Comparison of ENCODE assay signal across 32 cellular contexts in genomic region chr4:129143359-129143758, GRCh38.
"Had no signal": no experiment of that assay in that cellular context is flagged by ENCODE, and none has a peak within 500 bp of the region (broad histone marks: within the 10 kb centered on the region; RNA-seq: fewer than 3 reads in every experiment).

No MANE protein-coding gene starts in this region.

- H3K36me3 ChIP-seq: brain microvascular endothelial cell, esophagus muscularis mucosa had no signal

- H3K4me1 ChIP-seq: esophagus muscularis mucosa had no signal

- H3K27ac ChIP-seq: brain microvascular endothelial cell, coronary artery, dorsolateral prefrontal cortex, esophagus muscularis mucosa had no signal

- FAIRE-seq: astrocyte, bronchial epithelial cell, frontal cortex had no signal

- H3K4me3 ChIP-seq: coronary artery, dorsolateral prefrontal cortex, esophagus muscularis mucosa had no signal

- H3K27me3 Mint-ChIP-seq: activated naive CD4-positive, alpha-beta T cell treated with anti-CD3 and anti-CD28 coated beads, Interleukin-2, amount 10 ng/mL, durations not matched to agents 7 days and 5 days had no signal

- DNase-seq: activated CD4-positive, alpha-beta memory T cell treated with anti-CD3 and anti-CD28 coated beads, Interleukin-2, amount 10 ng/mL, durations not matched to agents 7 days and 5 days; activated CD4-positive, alpha-beta T cell treated with anti-CD3 and anti-CD28 coated beads for 36 hours; activated CD4-positive, alpha-beta T cell treated with anti-CD3 and anti-CD28 coated beads, Interleukin-2, amount 10 ng/mL, durations not matched to agents 7 days and 5 days; activated CD4-positive, alpha-beta T cell treated with anti-CD3 and anti-CD28 coated beads, Interleukin-2, amount 50 U/mL, for 4 hours; activated CD4-positive, CD25-positive, alpha-beta regulatory T cell; activated CD4-positive, CD25-positive, alpha-beta regulatory T cell treated with anti-CD3 and anti-CD28 coated beads, Interleukin-2, amount 50 U/mL, for 72 hours; activated CD8-positive, alpha-beta memory T cell treated with anti-CD3 and anti-CD28 coated beads, Interleukin-2, amount 50 U/mL, for 48 hours; activated gamma-delta T cell; activated naive CD4-positive, alpha-beta T cell; activated naive CD4-positive, alpha-beta T cell treated with anti-CD3 and anti-CD28 coated beads, Interleukin-2, amount 10 ng/mL, durations not matched to agents 7 days and 5 days; activated naive CD8-positive, alpha-beta T cell treated with anti-CD3 and anti-CD28 coated beads, Interleukin-2, amount 10 ng/mL, durations not matched to agents 7 days and 5 days; activated T-cell treated with anti-CD3 and anti-CD28 coated beads for 4 hours; activated T-cell treated with anti-CD3 and anti-CD28 coated beads, Interleukin-2, amount 50 U/mL, for 24 hours; activated T-cell treated with anti-CD3 and anti-CD28 coated beads, Interleukin-2, amount 50 U/mL, for 72 hours; amniotic stem cell; anterior cingulate cortex; brain microvascular endothelial cell; dorsolateral prefrontal cortex; effector memory CD4-positive, alpha-beta T cell; endodermal cell; erythroblast; foreskin fibroblast; head of caudate nucleus; T-helper 2 cell had no signal

- H3K4me1 Mint-ChIP-seq: activated CD4-positive, alpha-beta memory T cell treated with anti-CD3 and anti-CD28 coated beads, Interleukin-2, amount 10 ng/mL, durations not matched to agents 7 days and 5 days; activated CD4-positive, alpha-beta T cell treated with anti-CD3 and anti-CD28 coated beads for 36 hours; activated CD4-positive, alpha-beta T cell treated with anti-CD3 and anti-CD28 coated beads, Interleukin-2, amount 10 ng/mL, durations not matched to agents 7 days and 5 days; activated naive CD4-positive, alpha-beta T cell treated with anti-CD3 and anti-CD28 coated beads, Interleukin-2, amount 10 ng/mL, durations not matched to agents 7 days and 5 days; activated naive CD8-positive, alpha-beta T cell treated with anti-CD3 and anti-CD28 coated beads, Interleukin-2, amount 10 ng/mL, durations not matched to agents 7 days and 5 days; central memory CD8-positive, alpha-beta T cell had no signal

- H3K36me3 Mint-ChIP-seq: activated naive CD4-positive, alpha-beta T cell treated with anti-CD3 and anti-CD28 coated beads, Interleukin-2, amount 10 ng/mL, durations not matched to agents 7 days and 5 days; activated naive CD4-positive, alpha-beta T cell treated with anti-CD3 and anti-CD28 coated beads, Interleukin-2, amount 50 U/mL, for 72 hours; activated naive CD8-positive, alpha-beta T cell treated with anti-CD3 and anti-CD28 coated beads, Interleukin-2, amount 10 ng/mL, durations not matched to agents 7 days and 5 days had no signal

- H3K27me3 ChIP-seq: brain microvascular endothelial cell, dorsolateral prefrontal cortex, esophagus muscularis mucosa had no signal

- H3K4me3 Mint-ChIP-seq: activated CD4-positive, alpha-beta memory T cell treated with anti-CD3 and anti-CD28 coated beads, Interleukin-2, amount 10 ng/mL, durations not matched to agents 7 days and 5 days; activated CD4-positive, alpha-beta T cell treated with anti-CD3 and anti-CD28 coated beads for 36 hours; activated CD4-positive, alpha-beta T cell treated with anti-CD3 and anti-CD28 coated beads, Interleukin-2, amount 10 ng/mL, durations not matched to agents 7 days and 5 days; activated naive CD4-positive, alpha-beta T cell treated with anti-CD3 and anti-CD28 coated beads, Interleukin-2, amount 10 ng/mL, durations not matched to agents 7 days and 5 days; activated naive CD8-positive, alpha-beta T cell treated with anti-CD3 and anti-CD28 coated beads, Interleukin-2, amount 10 ng/mL, durations not matched to agents 7 days and 5 days; activated T-cell treated with anti-CD3 and anti-CD28 coated beads, Interleukin-2, amount 50 U/mL, for 24 hours; activated T-cell treated with anti-CD3 and anti-CD28 coated beads, Interleukin-2, amount 50 U/mL, for 72 hours; central memory CD8-positive, alpha-beta T cell; dendritic cell treated with granulocyte-macrophage colony-stimulating factor and Interleukin-4, amounts not matched to agents 40 ng/mL and 50 ng/mL, for 4 days; endodermal cell had no signal

- H3K9me3 Mint-ChIP-seq: activated CD4-positive, alpha-beta memory T cell treated with anti-CD3 and anti-CD28 coated beads, Interleukin-2, amount 10 ng/mL, durations not matched to agents 7 days and 5 days; activated CD4-positive, alpha-beta T cell treated with anti-CD3 and anti-CD28 coated beads, Interleukin-2, amount 10 ng/mL, durations not matched to agents 7 days and 5 days; activated naive CD4-positive, alpha-beta T cell treated with anti-CD3 and anti-CD28 coated beads, Interleukin-2, amount 10 ng/mL, durations not matched to agents 7 days and 5 days; activated naive CD4-positive, alpha-beta T cell treated with anti-CD3 and anti-CD28 coated beads, Interleukin-2, amount 50 U/mL, for 72 hours; activated naive CD8-positive, alpha-beta T cell treated with anti-CD3 and anti-CD28 coated beads, Interleukin-2, amount 10 ng/mL, durations not matched to agents 7 days and 5 days; activated T-cell treated with anti-CD3 and anti-CD28 coated beads, Interleukin-2, amount 50 U/mL, for 24 hours; activated T-cell treated with anti-CD3 and anti-CD28 coated beads, Interleukin-2, amount 50 U/mL, for 72 hours; central memory CD8-positive, alpha-beta T cell; dendritic cell treated with granulocyte-macrophage colony-stimulating factor and Interleukin-4, amounts not matched to agents 40 ng/mL and 50 ng/mL, for 4 days; endodermal cell had no signal

- H3K27ac Mint-ChIP-seq: activated CD4-positive, alpha-beta memory T cell treated with anti-CD3 and anti-CD28 coated beads, Interleukin-2, amount 10 ng/mL, durations not matched to agents 7 days and 5 days; activated CD4-positive, alpha-beta T cell treated with anti-CD3 and anti-CD28 coated beads for 36 hours; activated CD4-positive, alpha-beta T cell treated with anti-CD3 and anti-CD28 coated beads, Interleukin-2, amount 10 ng/mL, durations not matched to agents 7 days and 5 days; activated naive CD4-positive, alpha-beta T cell treated with anti-CD3 and anti-CD28 coated beads, Interleukin-2, amount 10 ng/mL, durations not matched to agents 7 days and 5 days; activated naive CD4-positive, alpha-beta T cell treated with anti-CD3 and anti-CD28 coated beads, Interleukin-2, amount 50 U/mL, for 72 hours; activated naive CD8-positive, alpha-beta T cell treated with anti-CD3 and anti-CD28 coated beads, Interleukin-2, amount 10 ng/mL, durations not matched to agents 7 days and 5 days; activated T-cell treated with anti-CD3 and anti-CD28 coated beads, Interleukin-2, amount 50 U/mL, for 24 hours; activated T-cell treated with anti-CD3 and anti-CD28 coated beads, Interleukin-2, amount 50 U/mL, for 72 hours; dendritic cell treated with granulocyte-macrophage colony-stimulating factor and Interleukin-4, amounts not matched to agents 40 ng/mL and 50 ng/mL, for 4 days; endodermal cell had no signal

- H3K9me3 ChIP-seq: esophagus muscularis mucosa had no signal
